Comparison of ENCODE assay signal across 28 cellular contexts in the genomic region with DNA sequence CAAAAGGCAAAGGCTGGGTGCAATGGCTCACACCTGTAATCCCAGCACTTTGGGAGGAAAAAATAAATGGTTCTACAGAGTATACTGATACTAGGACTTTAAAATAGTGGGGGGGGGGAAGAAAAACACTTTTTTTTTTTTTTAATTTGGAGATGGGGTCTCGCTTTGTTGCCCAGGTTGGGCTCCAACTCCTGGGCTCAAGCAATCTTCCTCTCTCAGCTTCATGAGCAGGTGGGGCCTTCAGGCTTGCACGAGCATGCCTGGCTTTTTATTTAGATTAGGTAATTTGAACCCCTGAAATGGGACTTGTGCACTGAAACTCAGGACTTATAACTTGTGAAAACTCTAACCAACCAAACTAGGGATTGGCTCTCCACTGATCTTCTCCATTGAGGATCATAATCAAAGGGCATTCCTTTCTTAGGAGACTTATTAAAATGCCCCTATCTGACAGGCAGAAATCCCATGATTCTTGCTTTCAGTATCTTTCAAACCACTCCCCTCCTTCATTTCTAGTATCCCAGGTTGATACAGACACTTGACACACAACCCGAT. TPM values are rescaled to one million over a fixed set of nuclear protein-coding genes. Genes with fewer than 3 reads are reported as not detected.
DNase-seq lines count a peak whose midpoint lies in the region; ATAC-seq, FAIRE-seq and TF ChIP-seq lines count a peak whose summit lies in the region.
"Had no signal": no experiment of that assay in that cellular context is flagged by ENCODE, and none has a peak within 500 bp of the region (broad histone marks: within the 10 kb centered on the region; RNA-seq: fewer than 3 reads in every experiment).

No MANE protein-coding gene starts in this region.

- H3K9ac ChIP-seq in HepG2 (ENCODE audit: insufficient read depth, low read depth, low read length), result no peak overlapping the region

- H3K36me3 Mint-ChIP-seq in CD8-positive, alpha-beta T cell, result peaks cover 59% of the 10 kb centered on the region
- peaks cover 72% of the 10 kb centered on the region for H3K36me3 Mint-ChIP-seq in activated B cell treated with CpG ODN at 0.5 μM for 24 hours (ENCODE audit: low read depth)
- H3K36me3 Mint-ChIP-seq in immature natural killer cell, result peaks cover 2 to 8% (median 4%) of the 10 kb centered on the region in 3 donors

- no peaks in the 10 kb centered on the region for H3K9me3 Mint-ChIP-seq in CD8-positive, alpha-beta T cell
- no peaks in the 10 kb centered on the region for H3K9me3 Mint-ChIP-seq in activated B cell treated with CpG ODN at 0.5 μM for 24 hours
- H3K9me3 Mint-ChIP-seq in immature natural killer cell, result no peaks in the 10 kb centered on the region
- H3K9me3 Mint-ChIP-seq: H9 had no signal

- in situ Hi-C loops in HepG2 (cut with HindIII; ENCODE audit: extremely low pct_ligation_motif_present, low pct_unique_long_range_greater_than_20kb), result no loop called here

- no peak for ATAC-seq in CD8-positive, alpha-beta T cell
- no peak for ATAC-seq in activated B cell treated with CpG ODN at 0.5 μM for 24 hours (ENCODE audit: low read depth)
- no peak for ATAC-seq in HepG2
- ATAC-seq in GM21529 (IDR thresholded peaks at IDR 0.05; ENCODE audit: unreplicated experiment), result no peak
- ATAC-seq: foreskin keratinocyte had no signal

- H3K36me3 ChIP-seq in CD8-positive, alpha-beta T cell (ENCODE audit: insufficient read depth, low read length), result peaks cover 18% of the 10 kb centered on the region
- peaks cover 12 to 44% of the 10 kb centered on the region in 2 experiments for H3K36me3 ChIP-seq in HepG2 (replicated peaks in 1 of 2; ENCODE audit: control insufficient read depth in 1 of 2, insufficient read depth in 2 of 2, low read length in 2 of 2)
- H3K36me3 ChIP-seq: breast epithelium, ovary had no signal

- peak overlapping the region; percentile 15 for H3K27ac Mint-ChIP-seq in CD8-positive, alpha-beta T cell
- H3K27ac Mint-ChIP-seq in activated B cell treated with CpG ODN at 0.5 μM for 24 hours (peak overlapping the region; percentile 18), immature natural killer cell (peak overlapping the region in 4 of 6 donors; percentile 9 to 67 (median 30))

- intact Hi-C loops in CD8-positive, alpha-beta T cell (cut with DNase I, micrococcal nuclease), result no loop called here
- intact Hi-C loops in activated B cell treated with CpG ODN at 0.5 μM for 24 hours (cut with micrococcal nuclease) (loop anchor here (2.0 kb wide), 1 partner anchor 16 kb away; the partner anchor contains the start of gene GRB2), HepG2 (cut with micrococcal nuclease; ENCODE audit: unreplicated experiment) (no loop called here)

- no peak for TF ChIP-seq CTCF in CD8-positive, alpha-beta T cell (IDR thresholded peaks at IDR 0.05)
- TF ChIP-seq CTCF in activated B cell treated with CpG ODN at 0.5 μM for 24 hours (IDR thresholded peaks at IDR 0.05) (no peak), HepG2 (CRISPR knock-in tag; IDR thresholded peaks at IDR 0.05) (no peak)

- TF ChIP-seq RAD21 in HepG2 (CRISPR knock-in tag; IDR thresholded peaks at IDR 0.05), result no peak

- H3K4me1 ChIP-seq in CD8-positive, alpha-beta T cell (ENCODE audit: insufficient read depth, low read length), result peaks cover 57% of the 10 kb centered on the region
- H3K4me1 ChIP-seq in HepG2 (ENCODE audit: insufficient read depth, low read length), result peaks cover 79% of the 10 kb centered on the region

- DNase-seq in NCI-H2171 treated with DMSO at 0.1 percent for 48 hours (lab: John Stamatoyannopoulos, UW) (peak; percentile 38), NCI-H2171 (lab: John Stamatoyannopoulos, UW) (no peak), activated B cell treated with CpG ODN at 0.5 μM for 24 hours (no peak), immature natural killer cell (no peak), HepG2 (ENCODE audit: low spot score) (no peak), NCI-H510A (lab: John Stamatoyannopoulos, UW) (no peak)
- no peak for DNase-seq in CD8-positive, alpha-beta T cell
- DNase-seq: activated CD4-positive, alpha-beta T cell treated with anti-CD3 and anti-CD28 coated beads for 48 hours; activated effector memory CD4-positive, alpha-beta T cell treated with Interleukin-2 at 50 U/mL for 16 hours; amygdala; COR-L47; effector memory CD4-positive, alpha-beta T cell; foreskin keratinocyte; mesenchymal stem cell; NCI-H1105 treated with DMSO at 0.1 percent for 48 hours; NCI-H2081 treated with DMSO at 0.1 percent for 48 hours; NCI-H510A treated with DMSO at 0.1 percent for 48 hours; ovary; SHP77 treated with DMSO at 0.1 percent for 48 hours; stimulated activated CD4-positive, alpha-beta T cell treated with anti-CD3 and anti-CD28 coated beads, Interleukin-2, amount 100 ng/mL, for 24 hours; SW 1271 had no signal

- no peak for FAIRE-seq in HepG2 (lab: Jason Lieb, UNC)
- FAIRE-seq: colon, TTC549, urothelium cell line had no signal

- TF ChIP-seq EP300 in HepG2 (IDR thresholded peaks at IDR 0.05; ENCODE audit: low read depth in 2 of 2, low read length in 2 of 2) (no peak), HepG2 (CRISPR knock-in tag; IDR thresholded peaks at IDR 0.05; ENCODE audit: borderline replicate concordance) (no peak)

- H3K4me1 Mint-ChIP-seq in CD8-positive, alpha-beta T cell (ENCODE audit: low read depth), result peaks cover 65% of the 10 kb centered on the region
- H3K4me1 Mint-ChIP-seq in activated B cell treated with CpG ODN at 0.5 μM for 24 hours (peaks cover 78% of the 10 kb centered on the region), immature natural killer cell (peaks cover 65 to 88% of the 10 kb centered on the region in 2 donors)

- TF ChIP-seq POLR2A in HepG2 (IDR thresholded peaks at IDR 0.05; ENCODE audit: insufficient read depth in 1 of 2, low read depth in 2 of 2, low read length in 2 of 2), result no peak

- BruUV-seq in HepG2 (replicated peaks; lab: Mats Ljungman, UMichigan), result no TSS peak

- no peaks in the 10 kb centered on the region for H3K9me3 ChIP-seq in CD8-positive, alpha-beta T cell (ENCODE audit: low read length)
- no peaks in the 10 kb centered on the region for H3K9me3 ChIP-seq in HepG2 (ENCODE audit: low read length)
- H3K9me3 ChIP-seq: breast epithelium, ovary had no signal

- no peaks in the 10 kb centered on the region for H4K20me1 ChIP-seq in HepG2 (ENCODE audit: insufficient read depth, low read length)

- CTCF ChIA-PET in CD8-positive, alpha-beta T cell (lab: Charles Lee), result no interaction called here
- CTCF ChIA-PET in activated B cell treated with CpG ODN at 0.5 μM for 24 hours (lab: Charles Lee), result no interaction called here
- CTCF ChIA-PET in HepG2 (lab: Yijun Ruan, JAX; ENCODE audit: low intra/inter-chr PET ratio, low total read pairs), result no interaction called here

- no peak overlapping the region for H3K4me3 Mint-ChIP-seq in CD8-positive, alpha-beta T cell
- H3K4me3 Mint-ChIP-seq in activated B cell treated with CpG ODN at 0.5 μM for 24 hours (no peak overlapping the region), immature natural killer cell (peak overlapping the region in 1 of 5 donors; percentile 4)
- H3K4me3 Mint-ChIP-seq: H9 had no signal

- H3K79me2 ChIP-seq in HepG2 (ENCODE audit: insufficient read depth, low read length), result peaks cover 93% of the 10 kb centered on the region

- H3K27me3 Mint-ChIP-seq in CD8-positive, alpha-beta T cell (ENCODE audit: low read depth), result no peaks in the 10 kb centered on the region
- no peaks in the 10 kb centered on the region for H3K27me3 Mint-ChIP-seq in activated B cell treated with CpG ODN at 0.5 μM for 24 hours
- peaks cover 0 to 3% (median 2%) of the 10 kb centered on the region in 3 donors for H3K27me3 Mint-ChIP-seq in immature natural killer cell (ENCODE audit: low read depth in 3 of 3)

- H3K4me2 ChIP-seq in HepG2 (ENCODE audit: low read depth, low read length), result no peak overlapping the region
- H3K4me2 ChIP-seq: smooth muscle cell had no signal

- H3K27me3 ChIP-seq in CD8-positive, alpha-beta T cell (ENCODE audit: insufficient read depth, low read length), result no peaks in the 10 kb centered on the region
- no peaks in the 10 kb centered on the region for H3K27me3 ChIP-seq in HepG2 (ENCODE audit: control insufficient read depth in 1 of 2, insufficient read depth in 2 of 2, low read length in 2 of 2)
- H3K27me3 ChIP-seq: breast epithelium, foreskin keratinocyte, ovary had no signal

- H3K27ac ChIP-seq in CD8-positive, alpha-beta T cell (ENCODE audit: low read depth, low read length), result no peak overlapping the region
- no peak overlapping the region for H3K27ac ChIP-seq in HepG2 (ENCODE audit: extremely low read length, insufficient read depth, low read length)
- H3K27ac ChIP-seq: breast epithelium, foreskin keratinocyte, ovary had no signal

- POLR2A ChIA-PET in CD8-positive, alpha-beta T cell (lab: Charles Lee), result no interaction called here
- POLR2A ChIA-PET in activated B cell treated with CpG ODN at 0.5 μM for 24 hours (lab: Charles Lee) (no interaction called here), HepG2 (lab: Yijun Ruan, JAX) (no interaction called here)

- no peak overlapping the region for H3K4me3 ChIP-seq in CD8-positive, alpha-beta T cell (ENCODE audit: low read depth, low read length)
- H3K4me3 ChIP-seq in HepG2 (replicated peaks in 1 of 3; ENCODE audit: insufficient read depth in 1 of 3, low read depth in 2 of 3, low read length in 3 of 3), result no peak overlapping the region
- H3K4me3 ChIP-seq: breast epithelium, ovary, smooth muscle cell had no signal

- H2AFZ ChIP-seq in HepG2 (ENCODE audit: low read length), result no peak overlapping the region

- WGBS in HepG2 (ENCODE audit: low lambda C conversion rate), result 89% methylated on average over 3 of the region's 3 CpGs

RNA-seq across cellular contexts. Expression of gene GRB2, which starts 16.9 kb away (rescaled TPM):
- total RNA-seq in CD8-positive, alpha-beta T cell, result 10 to 100 TPM; 96.2 to 99.4 TPM
- total RNA-seq in activated B cell treated with CpG ODN at 0.5 μM for 24 hours, result 307 and 320 TPM in 2 replicates
- polyA plus RNA-seq in immature natural killer cell, result 100 to 1,000 TPM; 104 to 161 (median 135) TPM
- 92.3 and 95.7 TPM in 2 replicates for total RNA-seq in HepG2 (2016; rRNA removed; fragmentation: Illumina TruSeq; extraction: Trizol)
- 9.5 and 11.4 TPM in 2 replicates for total RNA-seq in HepG2 (2016; cell fraction: cytosol; rRNA removed; fragmentation: Illumina TruSeq; extraction: Trizol; ENCODE audit: low read depth)
- total RNA-seq in HepG2 (2016; cell fraction: insoluble cytoplasmic fraction; rRNA removed; fragmentation: Illumina TruSeq; extraction: Trizol), result 81.8 and 96.0 TPM in 2 replicates
- 34.4 and 43.9 TPM in 2 replicates for total RNA-seq in HepG2 (2016; cell fraction: membrane; rRNA removed; fragmentation: Illumina TruSeq; extraction: Trizol)
- 44.5 and 52.3 TPM in 2 replicates for total RNA-seq in HepG2 (2016; cell fraction: nucleus; rRNA removed; fragmentation: Illumina TruSeq; extraction: Trizol)
- 67.9 and 84.6 TPM in 2 replicates for polyA plus RNA-seq in HepG2 (2011; rRNA removed)
- 65.4 and 67.1 TPM in 2 replicates for polyA plus RNA-seq in HepG2 (2011; cell fraction: cytosol; rRNA removed)
- 28.7 and 29.6 TPM in 2 replicates for polyA plus RNA-seq in HepG2 (2011; cell fraction: nucleus; rRNA removed)
- polyA plus RNA-seq in HepG2 (2012), result 66.8 and 70.9 TPM in 2 replicates
- polyA plus RNA-seq in HepG2 (2016; cell fraction: cytosol; fragmentation: Illumina TruSeq; extraction: Trizol; ENCODE audit: low read depth), result 13.1 and 18.8 TPM in 2 replicates
- 142 and 160 TPM in 2 replicates for polyA plus RNA-seq in HepG2 (2016; cell fraction: insoluble cytoplasmic fraction; fragmentation: Illumina TruSeq; extraction: Trizol; ENCODE audit: low read depth)
- 28.8 and 38.8 TPM in 2 replicates for polyA plus RNA-seq in HepG2 (2016; cell fraction: membrane; fragmentation: Illumina TruSeq; extraction: Trizol; ENCODE audit: low read depth)
- 76.0 and 89.2 TPM in 2 replicates for polyA plus RNA-seq in HepG2 (2016; cell fraction: nucleus; fragmentation: Illumina TruSeq; extraction: Trizol; ENCODE audit: insufficient read depth, low read depth)
- polyA minus RNA-seq in HepG2 (2011; rRNA and poly(A)+ RNA removed; ENCODE audit: low replicate concordance), result 55.3 and 73.1 TPM in 2 replicates
- 26.1 and 30.8 TPM in 2 replicates for polyA minus RNA-seq in HepG2 (2011; cell fraction: cytosol; rRNA and poly(A)+ RNA removed)
- 44.4 and 46.2 TPM in 2 replicates for polyA minus RNA-seq in HepG2 (2011; cell fraction: nucleus; rRNA and poly(A)+ RNA removed)
